In the genomic region with DNA sequence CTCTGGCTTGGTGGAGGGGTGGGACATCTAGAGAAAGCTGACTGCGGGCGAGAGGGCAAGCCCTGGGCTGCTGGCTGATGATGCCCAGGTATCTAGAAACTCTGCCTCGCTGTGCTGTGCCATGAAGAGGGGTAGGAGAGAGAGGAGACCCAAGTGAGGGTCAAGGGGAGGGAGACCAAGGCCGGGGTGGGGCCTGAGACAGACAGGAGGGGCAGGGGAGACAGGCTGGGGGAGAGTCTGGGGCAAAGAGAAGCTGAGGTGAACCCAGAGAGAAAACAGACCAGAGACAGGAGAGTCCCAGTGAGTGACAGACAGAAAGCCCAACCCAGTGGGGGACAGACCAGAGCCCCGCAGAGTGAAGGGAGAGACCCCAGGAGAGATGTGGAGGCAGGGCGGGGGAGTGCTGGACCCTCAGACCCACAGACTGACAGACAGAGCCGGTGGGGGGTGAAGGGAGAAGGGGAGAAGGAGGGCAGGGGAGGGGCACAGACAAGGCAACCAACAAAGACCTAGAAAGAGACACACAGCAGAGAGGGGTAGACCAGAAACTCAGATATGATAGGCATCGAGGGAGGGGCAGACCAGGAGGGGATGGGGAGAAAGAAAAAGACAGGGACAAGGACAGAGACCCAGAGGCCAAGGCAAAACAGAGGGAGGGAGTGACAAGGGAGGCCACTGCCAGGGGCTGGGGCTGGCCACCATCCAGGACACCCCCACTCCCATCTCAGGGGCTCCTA, we compare ENCODE assay signal across 1 cellular context.
TF ChIP-seq lines count a peak whose summit lies in the region.

No MANE protein-coding gene starts in this region.

TF ChIP-seq in HEK293T, 16 proteins besides CTCF, POLR2A, EP300 and RAD21:
- TF ChIP-seq ARNT (IDR thresholded peaks at IDR 0.05), result no peak
- TF ChIP-seq, protein P1, sequence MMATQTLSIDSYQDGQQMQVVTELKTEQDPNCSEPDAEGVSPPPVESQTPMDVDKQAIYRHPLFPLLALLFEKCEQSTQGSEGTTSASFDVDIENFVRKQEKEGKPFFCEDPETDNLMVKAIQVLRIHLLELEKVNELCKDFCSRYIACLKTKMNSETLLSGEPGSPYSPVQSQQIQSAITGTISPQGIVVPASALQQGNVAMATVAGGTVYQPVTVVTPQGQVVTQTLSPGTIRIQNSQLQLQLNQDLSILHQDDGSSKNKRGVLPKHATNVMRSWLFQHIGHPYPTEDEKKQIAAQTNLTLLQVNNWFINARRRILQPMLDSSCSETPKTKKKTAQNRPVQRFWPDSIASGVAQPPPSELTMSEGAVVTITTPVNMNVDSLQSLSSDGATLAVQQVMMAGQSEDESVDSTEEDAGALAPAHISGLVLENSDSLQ (IDR thresholded peaks at IDR 0.05), result peak; percentile 77
